15 cellular contexts compared by ENCODE assay signal in the genomic region with DNA sequence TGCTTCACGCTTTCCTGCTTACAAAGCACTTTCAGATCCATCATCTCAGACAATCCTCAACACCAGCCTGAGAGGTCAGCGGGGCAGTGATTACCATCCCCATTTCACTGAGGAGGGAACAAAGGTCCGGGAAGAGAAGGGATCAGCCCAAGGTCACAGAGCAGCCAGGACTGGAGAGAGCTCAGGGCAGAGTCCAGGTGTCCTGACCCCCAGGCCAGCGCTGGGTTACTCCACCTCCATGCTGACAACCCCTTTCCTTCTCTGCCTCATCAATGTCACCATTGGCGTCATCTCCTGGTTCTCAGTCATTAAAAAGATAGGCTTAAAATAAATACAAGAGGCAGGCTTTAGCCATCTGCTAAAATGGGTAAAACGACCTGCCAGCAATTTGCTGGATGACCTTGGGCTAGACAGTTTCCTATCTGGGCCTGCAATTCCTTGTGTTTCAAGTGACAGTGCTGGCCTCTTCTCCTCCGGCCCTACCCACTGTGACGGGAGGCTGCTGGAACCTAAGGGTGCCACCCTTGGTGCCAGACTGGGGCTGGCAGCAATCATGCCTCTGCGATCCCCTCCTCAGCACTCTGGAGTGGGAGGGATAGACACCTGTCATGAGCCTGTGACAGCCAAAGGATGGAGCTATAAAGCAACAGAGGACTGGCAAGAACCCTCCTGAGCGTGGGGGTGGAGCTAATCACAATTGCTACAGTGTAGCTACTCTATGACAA.
DNase-seq lines count a peak whose midpoint lies in the region; TF ChIP-seq lines count a peak whose summit lies in the region.
"Had no signal": no experiment of that assay in that cellular context is flagged by ENCODE, and none has a peak within 500 bp of the region (broad histone marks: within the 10 kb centered on the region; RNA-seq: fewer than 3 reads in every experiment).

No MANE protein-coding gene starts in this region.

- H3K27me3 ChIP-seq in left ventricle myocardium inferior (ENCODE audit: low read depth) (no peaks in the 10 kb centered on the region), testis (no peaks in the 10 kb centered on the region)

- TF ChIP-seq POLR2A in testis (IDR thresholded peaks at IDR 0.05): no peak

- TF ChIP-seq CTCF in left ventricle myocardium inferior (IDR thresholded peaks at IDR 0.05; ENCODE audit: borderline replicate concordance): no peak
- no peak for TF ChIP-seq CTCF in testis (IDR thresholded peaks at IDR 0.05)

- no peaks in the 10 kb centered on the region for H3K36me3 ChIP-seq in left ventricle myocardium inferior
- no peaks in the 10 kb centered on the region for H3K36me3 ChIP-seq in testis (ENCODE audit: low read depth, missing control alignments)
- H3K36me3 ChIP-seq: HAP-1 had no signal

- H3K9me3 ChIP-seq in left ventricle myocardium inferior (replicated peaks): no peaks in the 10 kb centered on the region
- H3K9me3 ChIP-seq in testis: no peaks in the 10 kb centered on the region
- H3K9me3 ChIP-seq: HAP-1 had no signal

- WGBS in testis, 2 donors: 49 to 51% methylated on average over 10 of the region's 10 CpGs

- peak; percentile 13 for DNase-seq in NCI-H748 (lab: John Stamatoyannopoulos, UW; ENCODE audit: unreplicated experiment)
- DNase-seq in NCI-H748 treated with DMSO at 0.1 percent for 48 hours (lab: John Stamatoyannopoulos, UW): no peak
- DNase-seq in NCI-H2227 treated with DMSO at 0.1 percent for 48 hours (lab: John Stamatoyannopoulos, UW): peak; percentile 16
- no peak for DNase-seq in left ventricle myocardium inferior
- DNase-seq in testis: peak; percentile 84
- no peak for DNase-seq in stimulated activated naive CD4-positive, alpha-beta T cell (lab: John Stamatoyannopoulos, UW)
- DNase-seq in amniotic stem cell (lab: John Stamatoyannopoulos, UW): no peak
- DNase-seq: DMS 273 treated with DMSO at 0.1 percent for 48 hours, GDM1, NCI-H1436 treated with DMSO at 0.1 percent for 48 hours, NCI-H2171, NCI-H82 had no signal

- no peak overlapping the region for H3K4me3 ChIP-seq in left ventricle myocardium inferior
- no peak overlapping the region for H3K4me3 ChIP-seq in testis
- H3K4me3 ChIP-seq: HAP-1, SK-N-MC had no signal

- H3K4me1 ChIP-seq in left ventricle myocardium inferior (peaks cover 12% of the 10 kb centered on the region), testis (no peaks in the 10 kb centered on the region)
- H3K4me1 ChIP-seq: HAP-1 had no signal

- H3K27ac ChIP-seq in left ventricle myocardium inferior (replicated peaks) (peak overlapping the region; percentile 33), testis (no peak overlapping the region)
- H3K27ac ChIP-seq: C4-2B, SK-N-MC had no signal

- intact Hi-C loops in left ventricle myocardium inferior (cut with micrococcal nuclease) (no loop called here), testis (cut with DNase I; ENCODE audit: low total_unique reads) (no loop called here)

Comparison
In these comparisons a context has a peak if more than half of its experiments do, and no peak if none do; other contexts are left out.
1. DNase-seq: peak in NCI-H748 (single experiment), NCI-H2227 treated with DMSO at 0.1 percent for 48 hours (single experiment) and testis (single experiment); none in NCI-H748 treated with DMSO at 0.1 percent for 48 hours (single experiment), left ventricle myocardium inferior (single experiment), stimulated activated naive CD4-positive, alpha-beta T cell (0 of 6) and amniotic stem cell (single experiment).